In the genomic region with DNA sequence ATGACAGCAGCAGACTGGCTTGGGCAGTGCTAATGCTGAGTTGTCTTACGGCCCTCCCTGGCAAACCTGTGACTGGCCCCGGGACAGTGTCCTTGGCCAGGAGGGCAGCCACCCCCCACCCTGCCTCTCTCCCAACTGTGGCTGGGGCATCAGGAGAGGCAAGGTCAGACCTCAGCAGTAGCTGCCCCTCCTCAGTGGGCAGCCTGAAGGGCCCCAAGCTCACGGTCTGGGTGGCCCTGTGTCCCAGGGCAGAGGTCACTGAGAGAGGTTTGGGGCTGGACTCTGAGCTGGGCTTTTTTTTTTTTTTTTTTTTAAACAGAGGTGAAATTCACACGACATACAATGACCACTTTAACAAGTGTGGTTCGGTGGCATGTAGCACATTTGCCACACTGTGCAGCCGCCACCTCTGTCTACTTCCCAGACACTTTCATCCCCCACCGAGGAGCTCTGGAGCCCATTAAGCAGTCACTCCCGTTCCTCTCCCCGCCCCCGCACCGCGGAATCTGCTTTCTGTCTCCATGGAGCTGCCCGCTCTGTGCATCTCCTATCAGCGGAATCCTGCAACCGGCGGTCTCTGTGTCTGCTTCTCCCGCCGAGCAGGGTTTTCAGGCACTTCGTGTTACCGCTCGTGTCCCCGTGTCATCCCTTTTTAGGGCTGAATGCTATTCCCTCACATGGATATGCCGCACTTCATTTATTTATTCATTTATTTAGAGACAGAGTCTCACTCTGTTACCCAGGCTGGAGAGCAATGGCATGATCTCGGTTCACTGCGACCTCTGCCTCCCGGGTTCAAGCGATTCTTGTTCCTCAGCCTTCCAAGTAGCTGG, we compare ENCODE assay signal across 22 cellular contexts.
"Had no signal": no experiment of that assay in that cellular context is flagged by ENCODE, and none has a peak within 500 bp of the region (broad histone marks: within the 10 kb centered on the region; RNA-seq: fewer than 3 reads in every experiment).

No MANE protein-coding gene starts in this region.

- DNase-seq: activated CD4-positive, alpha-beta T cell treated with anti-CD3 and anti-CD28 coated beads, Interleukin-2, amount 10 ng/mL, durations not matched to agents 24 days and 14 days; activated CD8-positive, alpha-beta memory T cell treated with anti-CD3 and anti-CD28 coated beads, Interleukin-2, amount 50 U/mL, for 48 hours; activated effector memory CD4-positive, alpha-beta T cell treated with Interleukin-2 at 50 U/mL for 16 hours; activated naive CD4-positive, alpha-beta T cell treated with anti-CD3 and anti-CD28 coated beads, Interleukin-2, amount 10 ng/mL, durations not matched to agents 7 days and 5 days; activated naive CD8-positive, alpha-beta T cell treated with anti-CD3 and anti-CD28 coated beads, Interleukin-2, amount 50 U/mL, for 24 hours; activated T-cell treated with anti-CD3 and anti-CD28 coated beads, Interleukin-2, amount 50 U/mL, for 48 hours; aorta; brain microvascular endothelial cell; cerebellar nuclear complex; effector CD4-positive, alpha-beta T cell; gastrocnemius medialis; heart left ventricle; lower lobe of right lung; SK-N-SH; stimulated activated CD4-positive, alpha-beta T cell treated with anti-CD3 and anti-CD28 coated beads, Interleukin-15, amount 100 ng/mL, for 24 hours; stimulated activated CD4-positive, alpha-beta T cell treated with anti-CD3 and anti-CD28 coated beads, Interleukin-2, amount 100 ng/mL, for 48 hours; stomach had no signal

- H3K4me1 ChIP-seq: lower lobe of right lung, prostate gland had no signal

- ATAC-seq: activated naive CD8-positive, alpha-beta T cell treated with anti-CD3 and anti-CD28 coated beads, Interleukin-2, amount 50 U/mL, for 24 hours; gastrocnemius medialis; lower lobe of right lung; natural killer cell treated with Interleukin-12 subunit alpha and Interleukin-12 subunit beta and Interleukin-15 and Interleukin-18, amount 100 ng/mL, for 72 hours; WTC11 had no signal

- H3K27ac ChIP-seq: brain microvascular endothelial cell, gastrocnemius medialis, heart left ventricle, lower lobe of right lung, prostate gland, right atrium auricular region, skin epidermis, stomach had no signal

- H3K9ac ChIP-seq: SK-N-SH had no signal

- H3K27me3 ChIP-seq: brain microvascular endothelial cell, gastrocnemius medialis, right atrium auricular region had no signal

- H3K4me2 ChIP-seq: SK-N-SH had no signal

- H3K4me3 ChIP-seq: gastrocnemius medialis, heart left ventricle, lower lobe of right lung, prostate gland, right atrium auricular region, skin epidermis, stomach had no signal

- H3K36me3 ChIP-seq: brain microvascular endothelial cell, gastrocnemius medialis, lower lobe of right lung, prostate gland, right atrium auricular region, stomach had no signal

- H3K9me3 ChIP-seq: gastrocnemius medialis, lower lobe of right lung, prostate gland, right atrium auricular region, SK-N-SH had no signal
